In genomic region chr6:10528170-10528981, GRCh38 we compare ENCODE assay signal across 8 cellular contexts. TPM values are rescaled to one million over a fixed set of nuclear protein-coding genes. Genes with fewer than 3 reads are reported as not detected.
DNase-seq lines count a peak whose midpoint lies in the region; ATAC-seq and TF ChIP-seq lines count a peak whose summit lies in the region.

No MANE protein-coding gene starts in this region.

- no peaks in the 10 kb centered on the region for H3K9me3 Mint-ChIP-seq in GM23338
- H3K9me3 Mint-ChIP-seq in activated B cell treated with CpG ODN at 0.5 μM for 24 hours: no peaks in the 10 kb centered on the region

- H3K27me3 ChIP-seq in GM23338 (ENCODE audit: insufficient read depth) (no peaks in the 10 kb centered on the region), Karpas-422 (ENCODE audit: low read length) (no peaks in the 10 kb centered on the region), rectal smooth muscle tissue (ENCODE audit: control insufficient read depth, insufficient read depth, low read length) (no peaks in the 10 kb centered on the region)

- no peaks in the 10 kb centered on the region for H3K9me3 ChIP-seq in Karpas-422 (ENCODE audit: low read length)

- H3F3A ChIP-seq in GM23338 (replicated peaks; ENCODE audit: low read depth): 0 out of 2 replicates have a peak, but pooled peaks cover 4% of the 10 kb centered on the region

- ATAC-seq in GM18498 (IDR thresholded peaks at IDR 0.05; ENCODE audit: unreplicated experiment): peak; percentile 67
- ATAC-seq in GM23338: peak; percentile 15; the same call in 2 of the 3 replicates
- peak; percentile 57 for ATAC-seq in activated B cell treated with CpG ODN at 0.5 μM for 24 hours (ENCODE audit: low read depth)

- peak overlapping the region; percentile 73 for H3K9ac ChIP-seq in Karpas-422 (ENCODE audit: low read length)
- H3K9ac ChIP-seq in rectal smooth muscle tissue (ENCODE audit: low read length): no peak overlapping the region

- CTCF ChIA-PET in activated B cell treated with CpG ODN at 0.5 μM for 24 hours (lab: Charles Lee): interaction anchor here (1.2 to 4.0 kb wide), 2 partner anchors 18 to 166 kb away, joined by 4 to 21 read pairs; partner anchors contain the start of genes C6orf52 and PAK1IP1

- H2AFZ ChIP-seq in GM23338: peak overlapping the region; percentile 21; the same call in 1 of the 2 replicates
- peak overlapping the region; percentile 83 for H2AFZ ChIP-seq in Karpas-422 (ENCODE audit: low read length)

- DNase-seq in GM23338 (ENCODE audit: low spot score) (no peak), Karpas-422 (peak; percentile 85), activated B cell treated with CpG ODN at 0.5 μM for 24 hours (no peak), fibroblast of villous mesenchyme (ENCODE audit: low read depth) (peak; percentile 16), DMS 273 treated with DMSO at 0.1 percent for 48 hours (lab: John Stamatoyannopoulos, UW) (no peak), retina (no peak)

- no peak overlapping the region for H3K4me3 Mint-ChIP-seq in GM23338
- H3K4me3 Mint-ChIP-seq in activated B cell treated with CpG ODN at 0.5 μM for 24 hours: peak overlapping the region; percentile 97

- H3K36me3 Mint-ChIP-seq in GM23338 (ENCODE audit: low read depth) (peaks cover 6% of the 10 kb centered on the region; the same call in 1 of the 3 replicates), activated B cell treated with CpG ODN at 0.5 μM for 24 hours (ENCODE audit: low read depth) (peaks cover 14% of the 10 kb centered on the region)

- peak overlapping the region; percentile 42; the same call in 1 of the 2 replicates for H3K27ac ChIP-seq in GM23338 (ENCODE audit: low read depth)
- peak overlapping the region; percentile 98 for H3K27ac ChIP-seq in Karpas-422 (ENCODE audit: low read length)
- no peak overlapping the region for H3K27ac ChIP-seq in rectal smooth muscle tissue (ENCODE audit: low read depth, low read length)

- H3K4me3 ChIP-seq in GM23338 (no peak overlapping the region), Karpas-422 (ENCODE audit: low read length) (peak overlapping the region; percentile 73), fibroblast of villous mesenchyme (ENCODE audit: low read depth, low read length) (no peak overlapping the region), rectal smooth muscle tissue (ENCODE audit: low read length) (peak overlapping the region; percentile 65)

- H3K36me3 ChIP-seq in GM23338 (ENCODE audit: insufficient read depth): no peaks in the 10 kb centered on the region
- H3K36me3 ChIP-seq in Karpas-422 (ENCODE audit: insufficient read depth, low read length): no peaks in the 10 kb centered on the region
- no peaks in the 10 kb centered on the region for H3K36me3 ChIP-seq in rectal smooth muscle tissue (ENCODE audit: control insufficient read depth, insufficient read depth, low read length)

- H3K4me1 Mint-ChIP-seq in GM23338 (peaks cover 35% of the 10 kb centered on the region), activated B cell treated with CpG ODN at 0.5 μM for 24 hours (peaks cover 65% of the 10 kb centered on the region)

- H3K9me2 ChIP-seq in GM23338 (ENCODE audit: insufficient read depth) (no peaks in the 10 kb centered on the region), Karpas-422 (replicated peaks; ENCODE audit: insufficient read depth, low read length) (no peaks in the 10 kb centered on the region)

- H3K79me2 ChIP-seq in GM23338 (replicated peaks; ENCODE audit: insufficient read depth) (peaks cover 9% of the 10 kb centered on the region; the same call in 1 of the 2 replicates), Karpas-422 (ENCODE audit: low read length) (peaks cover 35% of the 10 kb centered on the region)

- intact Hi-C loops in activated B cell treated with CpG ODN at 0.5 μM for 24 hours (cut with micrococcal nuclease): loop anchor here (1.0 to 5.0 kb wide), 8 partner anchors 8 to 374 kb away; partner anchors contain the start of genes C6orf52, MAK and PAK1IP1

- peak overlapping the region; percentile 19; the same call in 1 of the 2 replicates for H3K4me2 ChIP-seq in GM23338
- peak overlapping the region; percentile 89 for H3K4me2 ChIP-seq in Karpas-422 (ENCODE audit: low read depth, low read length, poor library complexity, severe bottlenecking)

- peaks cover 21% of the 10 kb centered on the region for H3K4me1 ChIP-seq in GM23338 (ENCODE audit: insufficient read depth)
- peaks cover 51% of the 10 kb centered on the region for H3K4me1 ChIP-seq in Karpas-422 (ENCODE audit: low read length)
- peaks cover 2% of the 10 kb centered on the region for H3K4me1 ChIP-seq in rectal smooth muscle tissue (ENCODE audit: control insufficient read depth, insufficient read depth, low read length)

- no peak for TF ChIP-seq CTCF in GM23338 (conservative IDR thresholded peaks at IDR 0.05; ENCODE audit: low read depth in 2 of 2)
- no peak for TF ChIP-seq CTCF in activated B cell treated with CpG ODN at 0.5 μM for 24 hours (IDR thresholded peaks at IDR 0.05)
- no peak for TF ChIP-seq CTCF in fibroblast of villous mesenchyme (IDR thresholded peaks at IDR 0.05; ENCODE audit: insufficient read depth, low read depth, low read length)

- POLR2A ChIA-PET in activated B cell treated with CpG ODN at 0.5 μM for 24 hours (lab: Charles Lee): interaction anchor here (1.2 to 5.1 kb wide), 4 partner anchors 8 to 192 kb away, joined by 3 to 38 read pairs (median 8); partner anchors contain the start of genes C6orf52 and PAK1IP1

- H3K27me3 Mint-ChIP-seq in GM23338 (ENCODE audit: insufficient read depth, low read depth, poor library complexity) (peaks cover 6% of the 10 kb centered on the region), activated B cell treated with CpG ODN at 0.5 μM for 24 hours (no peaks in the 10 kb centered on the region)

- H4K20me1 ChIP-seq in GM23338 (replicated peaks; ENCODE audit: insufficient read depth): no peaks in the 10 kb centered on the region
- H4K20me1 ChIP-seq in Karpas-422 (ENCODE audit: insufficient read depth, low read depth, low read length): no peaks in the 10 kb centered on the region

- H3K27ac Mint-ChIP-seq in GM23338 (peak overlapping the region; percentile 90), activated B cell treated with CpG ODN at 0.5 μM for 24 hours (peak overlapping the region; percentile 96)

TF ChIP-seq in GM23338, 12 proteins besides CTCF, POLR2A, EP300 and RAD21 (continues in another document):
- TF ChIP-seq NANOG (IDR thresholded peaks at IDR 0.05; ENCODE audit: borderline replicate concordance) (no peak), EZH2phosphoT487 (IDR thresholded peaks at IDR 0.05; ENCODE audit: unreplicated experiment) (no peak), EZH2 (IDR thresholded peaks at IDR 0.05; ENCODE audit: low read depth, unreplicated experiment) (no peak)

RNA-seq across cellular contexts. Expression of gene GCNT2, which starts 7.2 kb away (rescaled TPM):
- 135 and 137 TPM in 2 replicates for total RNA-seq in GM23338 (2014; rRNA removed; shearing (Covaris generic))
- polyA plus RNA-seq in GM23338 (2016; fragmentation: Nextera tagmentation; extraction: Ambion mirVana): 27.2 and 28.3 TPM in 2 replicates
- total RNA-seq in Karpas-422 (2014; rRNA removed; shearing (Covaris generic); ENCODE audit: low replicate concordance): 15.1 and 21.3 TPM in 2 replicates
- total RNA-seq in activated B cell treated with CpG ODN at 0.5 μM for 24 hours: 23.2 and 25.9 TPM in 2 replicates
- under 0.01 TPM in 2 replicates for total RNA-seq in fibroblast of villous mesenchyme

Comparison
In these comparisons a context has a peak if more than half of its experiments do, and no peak if none do; other contexts are left out.
1. ATAC-seq: peak in every context shown above with its lines; median percentile 67 in GM18498; 57 in activated B cell treated with CpG ODN at 0.5 μM for 24 hours; 15 in GM23338.
2. DNase-seq: peak in Karpas-422 (single experiment) and fibroblast of villous mesenchyme (single experiment); none in GM23338 (single experiment), activated B cell treated with CpG ODN at 0.5 μM for 24 hours (single experiment), DMS 273 treated with DMSO at 0.1 percent for 48 hours (single experiment) and retina (single experiment).
3. H3K4me3 ChIP-seq: peak in Karpas-422 (single experiment) and rectal smooth muscle tissue (single experiment); none in GM23338 (single experiment) and fibroblast of villous mesenchyme (single experiment).
4. RNA of gene GCNT2, which starts 7.2 kb away (total RNA-seq): 135 to 137 TPM in GM23338, 23.2 to 25.9 TPM in activated B cell treated with CpG ODN at 0.5 μM for 24 hours and 15.1 to 21.3 TPM in Karpas-422; under 0.01 TPM in fibroblast of villous mesenchyme; every median in the first group is over 10 times any median in the second.